Comparison of ENCODE assay signal across 24 cellular contexts in the genomic region with DNA sequence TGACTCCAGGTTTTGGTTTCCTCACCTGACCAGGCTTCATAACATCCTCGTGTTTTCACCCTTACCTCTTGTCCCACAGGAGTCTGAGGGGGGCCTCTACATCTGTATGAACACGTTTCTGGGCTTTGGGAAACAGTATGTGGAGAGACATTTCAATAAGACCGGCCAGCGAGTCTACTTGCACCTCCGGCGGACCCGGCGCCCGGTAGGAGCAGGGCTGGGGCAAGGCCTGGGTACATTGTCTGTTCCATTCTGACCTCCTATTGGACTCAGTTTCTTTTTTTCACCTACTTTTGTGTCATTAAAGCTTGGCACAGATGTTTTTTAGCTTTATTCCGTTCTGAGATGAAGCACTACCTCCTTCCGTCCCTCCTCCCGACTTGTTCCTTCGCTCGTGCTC. TPM values are rescaled to one million over a fixed set of nuclear protein-coding genes. Genes with fewer than 3 reads are reported as not detected.
DNase-seq lines count a peak whose midpoint lies in the region; ATAC-seq and TF ChIP-seq lines count a peak whose summit lies in the region.
"Had no signal": no experiment of that assay in that cellular context is flagged by ENCODE, and none has a peak within 500 bp of the region (broad histone marks: within the 10 kb centered on the region; RNA-seq: fewer than 3 reads in every experiment).

No MANE protein-coding gene starts in this region.

- no peak overlapping the region for H2BK12ac ChIP-seq in mesenchymal stem cell (ENCODE audit: low read length in 2 of 2)

- no peak overlapping the region for H4K8ac ChIP-seq in mesenchymal stem cell (ENCODE audit: low read length)

- peak overlapping the region; percentile 31 to 65 for H3K27ac Mint-ChIP-seq in activated naive CD4-positive, alpha-beta T cell treated with anti-CD3 and anti-CD28 coated beads, Interleukin-2, amount 50 U/mL, for 72 hours
- H3K27ac Mint-ChIP-seq in type B pancreatic cell = peak overlapping the region; percentile 27
- H3K27ac Mint-ChIP-seq: IgD-negative memory B cell had no signal

- no peak for DNase-seq in activated naive CD4-positive, alpha-beta T cell treated with anti-CD3 and anti-CD28 coated beads, Interleukin-2, amount 50 U/mL, for 72 hours (ENCODE audit: low spot score in 2 of 2)
- no peak for DNase-seq in activated naive CD4-positive, alpha-beta T cell treated with Interleukin-2 at 50 U/mL for 16 hours
- DNase-seq in ascending aorta (ENCODE audit: low spot score in 2 of 2) (no peak), mesenchymal stem cell (no peak), type B pancreatic cell (ENCODE audit: extremely low spot score, unreplicated experiment) (no peak), hepatocyte (ENCODE audit: low spot score) (no peak)
- DNase-seq: 8988T, ACHN, DMS153, DND-41, GM23248, H7, MM.1S, NCI-H1417, NCI-H1694 treated with DMSO at 0.1 percent for 48 hours, NCI-H2081, NCI-H2227 treated with DMSO at 0.1 percent for 48 hours, NCI-H526 treated with DMSO at 0.1 percent for 48 hours, SIG-M5 had no signal

- peaks cover 12% of the 10 kb centered on the region for H3K4me1 Mint-ChIP-seq in type B pancreatic cell (ENCODE audit: unreplicated experiment)

- no peak overlapping the region for H3K23ac ChIP-seq in mesenchymal stem cell (ENCODE audit: low read length in 2 of 2)

- H2BK120ac ChIP-seq in mesenchymal stem cell (ENCODE audit: low read depth, low read length) = no peak overlapping the region

- no peak overlapping the region for H2AFZ ChIP-seq in mesenchymal stem cell (ENCODE audit: low read depth, low read length)
- H2AFZ ChIP-seq in hepatocyte = no peak overlapping the region
- H2AFZ ChIP-seq: GM23248 had no signal

- TF ChIP-seq CTCF in ascending aorta (IDR thresholded peaks at IDR 0.05) (no peak), type B pancreatic cell (conservative IDR thresholded peaks at IDR 0.05) (no peak), hepatocyte (IDR thresholded peaks at IDR 0.05; ENCODE audit: poor library complexity) (no peak)

- no peak overlapping the region for H3K4me3 Mint-ChIP-seq in type B pancreatic cell

- H3K27ac ChIP-seq in ascending aorta = peak overlapping the region; percentile 60 to 87
- H3K27ac ChIP-seq in mesenchymal stem cell (ENCODE audit: low read length, poor library complexity, severe bottlenecking) = no peak overlapping the region
- no peak overlapping the region for H3K27ac ChIP-seq in hepatocyte
- H3K27ac ChIP-seq: HL-60, KMS-11 had no signal

- H3K9ac ChIP-seq in mesenchymal stem cell (ENCODE audit: low read length) = peak overlapping the region; percentile 94
- H3K9ac ChIP-seq: GM23248, KMS-11 had no signal

- no peak overlapping the region for H3K4me3 ChIP-seq in ascending aorta
- no peak overlapping the region for H3K4me3 ChIP-seq in mesenchymal stem cell (ENCODE audit: insufficient read depth in 1 of 2, low read depth in 1 of 2, low read length in 2 of 2)
- no peak overlapping the region for H3K4me3 ChIP-seq in hepatocyte
- H3K4me3 ChIP-seq: GM23248 had no signal

- ATAC-seq in activated naive CD4-positive, alpha-beta T cell treated with anti-CD3 and anti-CD28 coated beads, Interleukin-2, amount 50 U/mL, for 72 hours = no peak
- ATAC-seq in GM21447 (IDR thresholded peaks at IDR 0.05; ENCODE audit: unreplicated experiment) = no peak
- ATAC-seq: Panc1 had no signal

- H3K36me3 Mint-ChIP-seq in activated naive CD4-positive, alpha-beta T cell treated with anti-CD3 and anti-CD28 coated beads, Interleukin-2, amount 50 U/mL, for 72 hours = peaks cover 23 to 39% of the 10 kb centered on the region in 2 donors
- H3K36me3 Mint-ChIP-seq in type B pancreatic cell = peaks cover 27% of the 10 kb centered on the region

- H3K9me3 ChIP-seq in ascending aorta = no peaks in the 10 kb centered on the region
- no peaks in the 10 kb centered on the region for H3K9me3 ChIP-seq in mesenchymal stem cell (ENCODE audit: control insufficient read depth, low read length)
- no peaks in the 10 kb centered on the region for H3K9me3 ChIP-seq in hepatocyte (ENCODE audit: low read depth)

- H3K79me1 ChIP-seq in mesenchymal stem cell (replicated peaks; ENCODE audit: low read length, poor library complexity, severe bottlenecking) = peaks cover 37% of the 10 kb centered on the region

- H2BK5ac ChIP-seq in mesenchymal stem cell (ENCODE audit: low read depth, low read length, poor library complexity, severe bottlenecking) = no peak overlapping the region

- no peak overlapping the region for H3K18ac ChIP-seq in mesenchymal stem cell (ENCODE audit: low read depth in 1 of 2, low read length in 2 of 2)

- H3K27me3 ChIP-seq in ascending aorta (no peaks in the 10 kb centered on the region), mesenchymal stem cell (ENCODE audit: control insufficient read depth in 1 of 2, insufficient read depth in 1 of 2, low read length in 2 of 2) (no peaks in the 10 kb centered on the region), hepatocyte (no peaks in the 10 kb centered on the region)

- H3K4ac ChIP-seq in mesenchymal stem cell (ENCODE audit: low read depth in 1 of 2, low read length in 2 of 2) = no peak overlapping the region

- 95% methylated on average over 14 of the region's 14 CpGs for WGBS in mesenchymal stem cell
- 94% methylated on average over 14 of the region's 14 CpGs for WGBS in hepatocyte (ENCODE audit: low lambda C conversion rate, missing lambda C conversion rate)

- H3K27me3 Mint-ChIP-seq in type B pancreatic cell = peaks cover 2% of the 10 kb centered on the region
- H3K27me3 Mint-ChIP-seq: IgD-negative memory B cell had no signal

- H4K91ac ChIP-seq in mesenchymal stem cell (ENCODE audit: low read length) = no peak overlapping the region

- H2BK15ac ChIP-seq in mesenchymal stem cell (ENCODE audit: low read depth, poor library complexity, severe bottlenecking) = no peak overlapping the region

- H3K9me3 Mint-ChIP-seq in activated naive CD4-positive, alpha-beta T cell treated with anti-CD3 and anti-CD28 coated beads, Interleukin-2, amount 50 U/mL, for 72 hours = no peaks in the 10 kb centered on the region
- no peaks in the 10 kb centered on the region for H3K9me3 Mint-ChIP-seq in type B pancreatic cell
- H3K9me3 Mint-ChIP-seq: IgD-negative memory B cell had no signal

- H3K36me3 ChIP-seq in ascending aorta (peaks cover 48 to 51% of the 10 kb centered on the region in 2 donors), mesenchymal stem cell (ENCODE audit: control insufficient read depth in 1 of 2, insufficient read depth in 2 of 2, low read depth in 1 of 2, low read length in 2 of 2) (peaks cover 55 to 57% of the 10 kb centered on the region in 2 experiments), hepatocyte (replicated peaks; ENCODE audit: insufficient read depth, low read depth) (no peaks in the 10 kb centered on the region)

- H4K20me1 ChIP-seq in hepatocyte (ENCODE audit: insufficient read depth, poor library complexity, severe bottlenecking) = no peaks in the 10 kb centered on the region

- H2AK5ac ChIP-seq in mesenchymal stem cell (ENCODE audit: low read length, severe bottlenecking) = no peak overlapping the region

- peaks cover 4 to 18% of the 10 kb centered on the region in 2 donors for H3K4me1 ChIP-seq in ascending aorta
- H3K4me1 ChIP-seq in mesenchymal stem cell (ENCODE audit: control insufficient read depth, insufficient read depth, low read depth, low read length) = peaks cover 13% of the 10 kb centered on the region
- H3K4me1 ChIP-seq in hepatocyte (ENCODE audit: insufficient read depth) = peaks cover 11% of the 10 kb centered on the region

- H3K14ac ChIP-seq in mesenchymal stem cell (ENCODE audit: low read length in 2 of 2) = no peak overlapping the region

- intact Hi-C loops in ascending aorta (cut with DNase I) = no loop called here

- H3K9me2 ChIP-seq in hepatocyte (replicated peaks; ENCODE audit: insufficient read depth) = no peaks in the 10 kb centered on the region

- H3K4me2 ChIP-seq in mesenchymal stem cell (ENCODE audit: low read length, poor library complexity, severe bottlenecking) (no peak overlapping the region), hepatocyte (no peak overlapping the region)
- H3K4me2 ChIP-seq: KMS-11 had no signal

- H3K79me2 ChIP-seq in hepatocyte = peaks cover 27% of the 10 kb centered on the region

RNA-seq across cellular contexts. Expression of gene USP5, which starts 3.4 kb away (rescaled TPM):
- total RNA-seq in activated naive CD4-positive, alpha-beta T cell treated with anti-CD3 and anti-CD28 coated beads, Interleukin-2, amount 50 U/mL, for 72 hours = 100 to 1,000 TPM; 132 to 166 TPM
- total RNA-seq in ascending aorta = 46.2 TPM
- polyA plus RNA-seq in mesenchymal stem cell (2013, experiment 1 of 2) = 77.2 TPM
- polyA plus RNA-seq in mesenchymal stem cell (2013, experiment 2 of 2) = 74.0 TPM
- 121 and 198 TPM in 2 replicates for total RNA-seq in type B pancreatic cell (ENCODE audit: low replicate concordance)
- total RNA-seq in hepatocyte = 60.5 and 61.6 TPM in 2 replicates
- polyA plus RNA-seq in hepatocyte = 73.7 and 78.9 TPM in 2 replicates

RNA-seq across cellular contexts. Expression of gene CDCA3, which starts 4.2 kb away (rescaled TPM):
- 100 to 1,000 TPM; 110 to 147 TPM for total RNA-seq in activated naive CD4-positive, alpha-beta T cell treated with anti-CD3 and anti-CD28 coated beads, Interleukin-2, amount 50 U/mL, for 72 hours
- total RNA-seq in ascending aorta (not detected), type B pancreatic cell (ENCODE audit: low replicate concordance) (31.7 and 33.5 TPM in 2 replicates), hepatocyte (7.5 and 8.5 TPM in 2 replicates)
- 7.1 TPM for polyA plus RNA-seq in mesenchymal stem cell (2013, experiment 1 of 2)
- polyA plus RNA-seq in mesenchymal stem cell (2013, experiment 2 of 2) = 6.9 TPM
- polyA plus RNA-seq in hepatocyte = 18.2 and 20.6 TPM in 2 replicates

RNA-seq across cellular contexts. Expression of gene TPI1, which starts 12.0 kb away (rescaled TPM):
- 1,000 to 10,000 TPM in 1 of 2 donors, 100 to 1,000 TPM in 1; 694 to 1,875 TPM for total RNA-seq in activated naive CD4-positive, alpha-beta T cell treated with anti-CD3 and anti-CD28 coated beads, Interleukin-2, amount 50 U/mL, for 72 hours
- 482 TPM for total RNA-seq in ascending aorta
- polyA plus RNA-seq in mesenchymal stem cell (2013, experiment 1 of 2) = 589 TPM
- 572 TPM for polyA plus RNA-seq in mesenchymal stem cell (2013, experiment 2 of 2)
- 565 and 954 TPM in 2 replicates for total RNA-seq in type B pancreatic cell (ENCODE audit: low replicate concordance)
- 571 and 614 TPM in 2 replicates for total RNA-seq in hepatocyte
- 891 and 918 TPM in 2 replicates for polyA plus RNA-seq in hepatocyte

RNA-seq across cellular contexts. Expression of gene GNB3, which starts 14.6 kb away (rescaled TPM):
- total RNA-seq in activated naive CD4-positive, alpha-beta T cell treated with anti-CD3 and anti-CD28 coated beads, Interleukin-2, amount 50 U/mL, for 72 hours = 1 to 10 TPM in 1 of 2 donors, under 1 TPM in 1; 0.25 to 1.8 TPM
- 10.4 TPM for total RNA-seq in ascending aorta
- 6.0 TPM for polyA plus RNA-seq in mesenchymal stem cell (2013, experiment 1 of 2)
- 6.0 TPM for polyA plus RNA-seq in mesenchymal stem cell (2013, experiment 2 of 2)
- total RNA-seq in type B pancreatic cell (ENCODE audit: low replicate concordance) = 6.3 and 25.2 TPM in 2 replicates
- 1.6 and 2.6 TPM in 2 replicates for total RNA-seq in hepatocyte
- 10.2 and 19.1 TPM in 2 replicates for polyA plus RNA-seq in hepatocyte
- polyA plus RNA-seq: IgD-negative memory B cell had no signal

RNA-seq across cellular contexts. Expression of gene SPSB2, which starts 17.8 kb away (rescaled TPM):
- 10 to 100 TPM in 1 of 2 donors, 1 to 10 TPM in 1; 1.4 to 11.7 TPM for total RNA-seq in activated naive CD4-positive, alpha-beta T cell treated with anti-CD3 and anti-CD28 coated beads, Interleukin-2, amount 50 U/mL, for 72 hours
- 14.5 TPM for total RNA-seq in ascending aorta
- 6.3 TPM for polyA plus RNA-seq in mesenchymal stem cell (2013, experiment 1 of 2)
- 6.7 TPM for polyA plus RNA-seq in mesenchymal stem cell (2013, experiment 2 of 2)
- total RNA-seq in type B pancreatic cell (ENCODE audit: low replicate concordance) = 6.5 and 13.9 TPM in 2 replicates
- 10.8 and 14.1 TPM in 2 replicates for total RNA-seq in hepatocyte
- 11.0 and 13.8 TPM in 2 replicates for polyA plus RNA-seq in hepatocyte

Comparison
In these comparisons a context has a peak if more than half of its experiments do, and no peak if none do; other contexts are left out.
1. H3K27ac ChIP-seq: peak in ascending aorta (2 of 2); none in mesenchymal stem cell (single experiment) and hepatocyte (single experiment).